Comparison of ENCODE assay signal across 8 cellular contexts in the genomic region with DNA sequence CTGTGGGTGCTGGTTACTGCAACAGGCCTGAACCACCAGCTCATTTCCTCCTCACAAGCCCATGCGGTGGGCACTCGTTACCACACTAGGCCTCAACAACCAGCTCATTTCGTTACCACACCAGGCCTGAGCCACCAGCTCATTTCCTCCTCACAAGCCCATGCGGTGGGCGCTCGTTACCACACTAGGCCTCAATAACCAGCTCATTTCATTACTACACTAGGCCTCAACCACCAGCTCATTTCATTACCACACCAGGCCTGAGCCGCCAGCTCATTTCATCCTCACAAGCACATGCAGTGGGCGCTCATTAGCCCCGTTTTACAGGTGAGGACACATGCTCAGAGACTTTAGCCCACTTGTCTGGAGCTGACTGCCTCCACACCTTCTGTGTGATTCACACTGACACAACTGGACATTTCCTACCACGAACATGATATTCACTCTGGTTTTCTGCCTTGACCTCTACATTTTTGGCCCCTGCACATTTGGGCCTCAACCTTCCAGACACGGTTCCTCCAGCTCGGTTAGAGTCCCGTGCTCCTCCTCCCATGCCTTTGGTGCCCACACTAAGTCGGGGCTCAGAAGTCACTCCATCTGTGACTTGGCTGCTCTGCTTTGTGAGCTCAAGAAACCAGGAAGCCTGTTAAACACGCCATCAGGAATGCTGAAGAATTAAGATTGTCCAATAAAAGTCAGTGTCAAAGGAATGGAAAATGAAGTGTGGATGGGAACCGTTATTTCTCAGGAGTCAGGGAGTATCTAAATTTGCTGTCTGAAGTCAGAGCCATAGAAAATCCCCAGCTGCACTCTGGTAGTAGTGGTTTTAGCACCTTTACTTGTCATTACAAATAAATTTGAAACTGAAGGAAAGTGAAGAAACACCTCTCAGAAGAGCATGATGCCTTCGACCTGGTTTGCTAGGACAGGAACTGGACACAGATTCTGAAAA. TPM values are rescaled to one million over a fixed set of nuclear protein-coding genes. Genes with fewer than 3 reads are reported as not detected.
DNase-seq lines count a peak whose midpoint lies in the region; ATAC-seq and TF ChIP-seq lines count a peak whose summit lies in the region.

No MANE protein-coding gene starts in this region.

- H3K4me1 Mint-ChIP-seq in T-helper 1 cell treated with Interleukin-12 subunit alpha and Interleukin-12 subunit beta and Interleukin-4 antibody, amounts not matched to agents 30 μg/mL and 1 μg/mL, for 36 hours (ENCODE audit: low read depth), result peaks cover 31% of the 10 kb centered on the region
- H3K4me1 Mint-ChIP-seq in chondrocyte (ENCODE audit: low read depth) (peaks cover 40% of the 10 kb centered on the region), mesothelial cell of epicardium (no peaks in the 10 kb centered on the region)
- H3K4me1 Mint-ChIP-seq in stimulated activated naive CD8-positive, alpha-beta T cell treated with anti-CD3 and anti-CD28 coated beads, Interleukin-15, Interleukin-2, amounts not matched to agents 100 ng/mL and 50 ng/mL, for 24 hours (ENCODE audit: low read depth), result peaks cover 34% of the 10 kb centered on the region

- no peak for TF ChIP-seq CTCF in chondrocyte (IDR thresholded peaks at IDR 0.05)
- no peak for TF ChIP-seq CTCF in mesothelial cell of epicardium (IDR thresholded peaks at IDR 0.05; ENCODE audit: unreplicated experiment)

- H3K36me3 Mint-ChIP-seq in T-helper 1 cell treated with Interleukin-12 subunit alpha and Interleukin-12 subunit beta and Interleukin-4 antibody, amounts not matched to agents 30 μg/mL and 1 μg/mL, for 36 hours (ENCODE audit: low read depth), result peaks cover 6% of the 10 kb centered on the region
- H3K36me3 Mint-ChIP-seq in chondrocyte (ENCODE audit: low read depth) (no peaks in the 10 kb centered on the region), mesothelial cell of epicardium (no peaks in the 10 kb centered on the region)
- H3K36me3 Mint-ChIP-seq in stimulated activated naive CD8-positive, alpha-beta T cell treated with anti-CD3 and anti-CD28 coated beads, Interleukin-15, Interleukin-2, amounts not matched to agents 100 ng/mL and 50 ng/mL, for 24 hours (ENCODE audit: low read depth), result peaks cover 6% of the 10 kb centered on the region

- no peak for DNase-seq in chondrocyte (ENCODE audit: low spot score)
- no peak for DNase-seq in NCI-H2227 treated with DMSO at 0.1 percent for 48 hours (lab: John Stamatoyannopoulos, UW)
- no peak for DNase-seq in AML-193 (lab: John Stamatoyannopoulos, UW)
- no peak for DNase-seq in mesothelial cell of epicardium (ENCODE audit: low spot score in 2 of 2, unreplicated experiment in 2 of 2)

- ATAC-seq in GM18508 (IDR thresholded peaks at IDR 0.05; ENCODE audit: insufficient read depth, unreplicated experiment) (peak; percentile 97), HG02678 (IDR thresholded peaks at IDR 0.05; ENCODE audit: unreplicated experiment) (peak; percentile 91)

- peak overlapping the region; percentile 25 for H3K4me3 Mint-ChIP-seq in T-helper 1 cell treated with Interleukin-12 subunit alpha and Interleukin-12 subunit beta and Interleukin-4 antibody, amounts not matched to agents 30 μg/mL and 1 μg/mL, for 36 hours
- H3K4me3 Mint-ChIP-seq in chondrocyte (ENCODE audit: unreplicated experiment), result no peak overlapping the region
- H3K4me3 Mint-ChIP-seq in stimulated activated naive CD8-positive, alpha-beta T cell treated with anti-CD3 and anti-CD28 coated beads, Interleukin-15, Interleukin-2, amounts not matched to agents 100 ng/mL and 50 ng/mL, for 24 hours, result peak overlapping the region; percentile 68
- H3K4me3 Mint-ChIP-seq in mesothelial cell of epicardium, result no peak overlapping the region

- peaks cover 7% of the 10 kb centered on the region for H3K9me3 Mint-ChIP-seq in T-helper 1 cell treated with Interleukin-12 subunit alpha and Interleukin-12 subunit beta and Interleukin-4 antibody, amounts not matched to agents 30 μg/mL and 1 μg/mL, for 36 hours
- H3K9me3 Mint-ChIP-seq in chondrocyte (ENCODE audit: low read depth) (no peaks in the 10 kb centered on the region), mesothelial cell of epicardium (peaks cover 16% of the 10 kb centered on the region)
- no peaks in the 10 kb centered on the region for H3K9me3 Mint-ChIP-seq in stimulated activated naive CD8-positive, alpha-beta T cell treated with anti-CD3 and anti-CD28 coated beads, Interleukin-15, Interleukin-2, amounts not matched to agents 100 ng/mL and 50 ng/mL, for 24 hours

- peak overlapping the region; percentile 76 for H3K27ac Mint-ChIP-seq in T-helper 1 cell treated with Interleukin-12 subunit alpha and Interleukin-12 subunit beta and Interleukin-4 antibody, amounts not matched to agents 30 μg/mL and 1 μg/mL, for 36 hours
- H3K27ac Mint-ChIP-seq in chondrocyte (ENCODE audit: unreplicated experiment), result peak overlapping the region; percentile 68
- peak overlapping the region; percentile 93 for H3K27ac Mint-ChIP-seq in stimulated activated naive CD8-positive, alpha-beta T cell treated with anti-CD3 and anti-CD28 coated beads, Interleukin-15, Interleukin-2, amounts not matched to agents 100 ng/mL and 50 ng/mL, for 24 hours
- H3K27ac Mint-ChIP-seq in mesothelial cell of epicardium, result no peak overlapping the region

- peaks cover 30% of the 10 kb centered on the region for H3K27me3 Mint-ChIP-seq in T-helper 1 cell treated with Interleukin-12 subunit alpha and Interleukin-12 subunit beta and Interleukin-4 antibody, amounts not matched to agents 30 μg/mL and 1 μg/mL, for 36 hours (ENCODE audit: low read depth)
- H3K27me3 Mint-ChIP-seq in chondrocyte (ENCODE audit: low read depth) (no peaks in the 10 kb centered on the region), mesothelial cell of epicardium (ENCODE audit: low read depth) (no peaks in the 10 kb centered on the region)
- peaks cover 10% of the 10 kb centered on the region for H3K27me3 Mint-ChIP-seq in stimulated activated naive CD8-positive, alpha-beta T cell treated with anti-CD3 and anti-CD28 coated beads, Interleukin-15, Interleukin-2, amounts not matched to agents 100 ng/mL and 50 ng/mL, for 24 hours

RNA-seq across cellular contexts. Expression of gene LANCL2, which starts 55.8 kb away (rescaled TPM):
- total RNA-seq in chondrocyte, result 13.9 to 21.3 TPM (median 20.4 TPM) in 3 replicates
- 18.5 to 22.9 TPM (median 20.6 TPM) in 3 replicates for total RNA-seq in mesothelial cell of epicardium

Comparison
In these comparisons a context has a peak if more than half of its experiments do, and no peak if none do; other contexts are left out.
1. H3K4me3 Mint-ChIP-seq: peak in T-helper 1 cell treated with Interleukin-12 subunit alpha and Interleukin-12 subunit beta and Interleukin-4 antibody, amounts not matched to agents 30 μg/mL and 1 μg/mL, for 36 hours (single experiment) and stimulated activated naive CD8-positive, alpha-beta T cell treated with anti-CD3 and anti-CD28 coated beads, Interleukin-15, Interleukin-2, amounts not matched to agents 100 ng/mL and 50 ng/mL, for 24 hours (single experiment); none in chondrocyte (single experiment) and mesothelial cell of epicardium (single experiment).